In the genomic region with DNA sequence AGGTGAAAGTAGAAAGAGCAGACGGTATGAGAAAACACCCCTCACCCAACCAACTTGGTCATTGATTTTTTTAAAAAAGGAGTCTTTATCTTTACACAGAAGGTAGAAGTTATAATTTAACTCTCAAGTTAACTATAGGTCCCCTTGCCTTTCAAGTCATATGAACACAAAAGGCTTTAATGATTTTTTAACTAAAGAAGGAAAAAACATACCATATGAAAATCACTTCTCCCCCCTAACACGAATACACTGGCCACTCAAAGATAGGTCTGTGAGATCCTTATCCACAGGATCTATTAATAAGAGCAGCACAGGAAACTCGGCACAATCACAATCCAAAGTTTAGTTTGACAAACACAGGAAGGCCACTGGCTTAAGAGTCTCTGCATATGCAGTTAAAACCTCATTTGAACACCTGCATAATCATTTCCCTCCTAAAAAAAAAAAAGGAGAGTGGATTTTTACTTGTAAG, we compare ENCODE assay signal across 10 cellular contexts.
"Had no signal": no experiment of that assay in that cellular context is flagged by ENCODE, and none has a peak within 500 bp of the region (broad histone marks: within the 10 kb centered on the region; RNA-seq: fewer than 3 reads in every experiment).

No MANE protein-coding gene starts in this region.

- H3K27ac ChIP-seq: stomach, thoracic aorta had no signal

- H3K4me3 ChIP-seq: lung, stomach, thoracic aorta had no signal

- H3K27me3 ChIP-seq: stomach had no signal

- DNase-seq: activated effector memory CD4-positive, alpha-beta T cell treated with anti-CD3 and anti-CD28 coated beads, Interleukin-2, amount 50 U/mL, for 16 hours; activated T-cell treated with anti-CD3 and anti-CD28 coated beads, Interleukin-2, amount 50 U/mL, for 24 hours; naive thymus-derived CD4-positive, alpha-beta T cell; occipital lobe; stimulated activated CD4-positive, alpha-beta T cell treated with anti-CD3 and anti-CD28 coated beads, Interleukin-15, amount 100 ng/mL, for 24 hours; stomach; T-helper 2 cell had no signal

- H3K36me3 ChIP-seq: stomach, thoracic aorta had no signal

- H3K9me3 ChIP-seq: stomach, thoracic aorta had no signal

- ATAC-seq: activated CD4-positive, CD25-positive, alpha-beta regulatory T cell treated with anti-CD3 and anti-CD28 coated beads, Interleukin-2, amount 50 U/mL, for 24 hours; naive thymus-derived CD4-positive, alpha-beta T cell had no signal
